In the genomic region with DNA sequence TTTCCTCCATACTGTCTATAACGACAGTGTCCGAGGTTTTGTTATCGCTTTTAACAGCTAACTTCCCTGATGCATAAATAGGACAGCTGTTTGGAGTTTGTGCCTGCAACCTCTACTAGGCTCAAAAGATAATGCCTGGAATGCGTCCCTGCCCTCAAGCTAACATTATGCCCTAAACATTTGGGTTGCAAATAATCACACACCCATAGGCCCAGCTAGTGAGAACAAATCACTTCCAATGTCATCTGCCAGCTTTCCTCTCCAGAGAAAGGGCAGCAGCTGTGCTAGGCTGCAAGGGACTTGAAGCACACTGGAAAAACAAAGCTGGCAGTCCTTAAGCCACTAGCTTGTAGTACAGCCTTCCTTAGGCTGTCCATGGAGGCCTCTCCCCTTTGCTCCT, we compare ENCODE assay signal across 2 cellular contexts.
TF ChIP-seq lines count a peak whose summit lies in the region.

No MANE protein-coding gene starts in this region.

TF ChIP-seq in IMR-90, 13 proteins besides CTCF, POLR2A, EP300 and RAD21:
- TF ChIP-seq USF2 (IDR thresholded peaks at IDR 0.05; ENCODE audit: low read depth, low read length) = no peak
- no peak for TF ChIP-seq FOS (IDR thresholded peaks at IDR 0.05; ENCODE audit: low read depth, low read length)

TF ChIP-seq in WTC11, 78 proteins besides CTCF, POLR2A, EP300 and RAD21 (continued from another document):
- TF ChIP-seq AFF4 (CRISPR knock-in tag; IDR thresholded peaks at IDR 0.05; ENCODE audit: borderline replicate concordance) (no peak), JUN (CRISPR knock-in tag; IDR thresholded peaks at IDR 0.05) (no peak), ESRRA (CRISPR knock-in tag; IDR thresholded peaks at IDR 0.05; ENCODE audit: borderline replicate concordance) (no peak), USF1 (CRISPR knock-in tag; IDR thresholded peaks at IDR 0.05) (no peak), ZNF263 (CRISPR knock-in tag; IDR thresholded peaks at IDR 0.05; ENCODE audit: low read depth) (no peak), ZNF423 (CRISPR knock-in tag; IDR thresholded peaks at IDR 0.05) (no peak), ZNF396 (CRISPR knock-in tag; IDR thresholded peaks at IDR 0.05; ENCODE audit: borderline replicate concordance) (no peak), RELA (CRISPR knock-in tag; IDR thresholded peaks at IDR 0.05; ENCODE audit: borderline replicate concordance) (no peak), ZNF532 (CRISPR knock-in tag; IDR thresholded peaks at IDR 0.05; ENCODE audit: borderline replicate concordance) (no peak), FOXP4 (CRISPR knock-in tag; IDR thresholded peaks at IDR 0.05) (no peak), NR1H2 (CRISPR knock-in tag; IDR thresholded peaks at IDR 0.05) (no peak), OVOL2 (CRISPR knock-in tag; IDR thresholded peaks at IDR 0.05; ENCODE audit: borderline replicate concordance) (no peak), TCF7 (CRISPR knock-in tag; IDR thresholded peaks at IDR 0.05; ENCODE audit: low read depth) (no peak), PREB (CRISPR knock-in tag; IDR thresholded peaks at IDR 0.05; ENCODE audit: borderline replicate concordance) (no peak), ATF2 (CRISPR knock-in tag; IDR thresholded peaks at IDR 0.05; ENCODE audit: borderline replicate concordance, low read depth) (no peak)
- TF ChIP-seq, protein P1, sequence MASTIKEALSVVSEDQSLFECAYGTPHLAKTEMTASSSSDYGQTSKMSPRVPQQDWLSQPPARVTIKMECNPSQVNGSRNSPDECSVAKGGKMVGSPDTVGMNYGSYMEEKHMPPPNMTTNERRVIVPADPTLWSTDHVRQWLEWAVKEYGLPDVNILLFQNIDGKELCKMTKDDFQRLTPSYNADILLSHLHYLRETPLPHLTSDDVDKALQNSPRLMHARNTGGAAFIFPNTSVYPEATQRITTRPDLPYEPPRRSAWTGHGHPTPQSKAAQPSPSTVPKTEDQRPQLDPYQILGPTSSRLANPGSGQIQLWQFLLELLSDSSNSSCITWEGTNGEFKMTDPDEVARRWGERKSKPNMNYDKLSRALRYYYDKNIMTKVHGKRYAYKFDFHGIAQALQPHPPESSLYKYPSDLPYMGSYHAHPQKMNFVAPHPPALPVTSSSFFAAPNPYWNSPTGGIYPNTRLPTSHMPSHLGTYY (CRISPR knock-in tag; IDR thresholded peaks at IDR 0.05) = no peak
- TF ChIP-seq, protein P2, sequence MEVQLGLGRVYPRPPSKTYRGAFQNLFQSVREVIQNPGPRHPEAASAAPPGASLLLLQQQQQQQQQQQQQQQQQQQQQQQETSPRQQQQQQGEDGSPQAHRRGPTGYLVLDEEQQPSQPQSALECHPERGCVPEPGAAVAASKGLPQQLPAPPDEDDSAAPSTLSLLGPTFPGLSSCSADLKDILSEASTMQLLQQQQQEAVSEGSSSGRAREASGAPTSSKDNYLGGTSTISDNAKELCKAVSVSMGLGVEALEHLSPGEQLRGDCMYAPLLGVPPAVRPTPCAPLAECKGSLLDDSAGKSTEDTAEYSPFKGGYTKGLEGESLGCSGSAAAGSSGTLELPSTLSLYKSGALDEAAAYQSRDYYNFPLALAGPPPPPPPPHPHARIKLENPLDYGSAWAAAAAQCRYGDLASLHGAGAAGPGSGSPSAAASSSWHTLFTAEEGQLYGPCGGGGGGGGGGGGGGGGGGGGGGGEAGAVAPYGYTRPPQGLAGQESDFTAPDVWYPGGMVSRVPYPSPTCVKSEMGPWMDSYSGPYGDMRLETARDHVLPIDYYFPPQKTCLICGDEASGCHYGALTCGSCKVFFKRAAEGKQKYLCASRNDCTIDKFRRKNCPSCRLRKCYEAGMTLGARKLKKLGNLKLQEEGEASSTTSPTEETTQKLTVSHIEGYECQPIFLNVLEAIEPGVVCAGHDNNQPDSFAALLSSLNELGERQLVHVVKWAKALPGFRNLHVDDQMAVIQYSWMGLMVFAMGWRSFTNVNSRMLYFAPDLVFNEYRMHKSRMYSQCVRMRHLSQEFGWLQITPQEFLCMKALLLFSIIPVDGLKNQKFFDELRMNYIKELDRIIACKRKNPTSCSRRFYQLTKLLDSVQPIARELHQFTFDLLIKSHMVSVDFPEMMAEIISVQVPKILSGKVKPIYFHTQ (CRISPR knock-in tag; IDR thresholded peaks at IDR 0.05) = no peak
